In the genomic region with DNA sequence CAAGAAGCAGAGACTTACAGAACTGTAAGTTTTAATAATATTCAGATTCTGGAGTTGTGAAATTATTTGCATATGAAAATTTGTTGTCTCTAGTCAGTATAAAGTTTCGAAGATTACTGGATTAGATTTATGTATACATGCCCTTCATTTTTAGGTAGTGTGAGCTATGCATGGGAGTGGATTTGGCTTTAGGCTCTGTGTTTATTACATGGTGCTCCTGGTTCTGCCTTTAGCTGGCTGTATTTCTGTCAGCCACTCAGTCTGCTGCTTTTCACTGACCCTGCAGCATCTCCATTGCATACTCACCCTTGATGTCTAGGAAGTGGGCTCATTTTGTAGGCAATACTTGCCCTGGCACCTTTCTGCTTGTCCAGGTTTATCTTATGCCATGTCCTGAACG, we compare ENCODE assay signal across 20 cellular contexts.
A peak's percentile ranks its signal among the peaks of the same experiment; 100 is the strongest.
DNase-seq lines count a peak whose midpoint lies in the region; ATAC-seq, FAIRE-seq and TF ChIP-seq lines count a peak whose summit lies in the region.
"Had no signal": no experiment of that assay in that cellular context is flagged by ENCODE, and none has a peak within 500 bp of the region (broad histone marks: within the 10 kb centered on the region; RNA-seq: fewer than 3 reads in every experiment).

No MANE protein-coding gene starts in this region.

- no peaks in the 10 kb centered on the region for H3K27me3 Mint-ChIP-seq in stimulated activated naive CD8-positive, alpha-beta T cell treated with anti-CD3 and anti-CD28 coated beads, Interleukin-15, amount 100 ng/mL, for 72 hours
- H3K27me3 Mint-ChIP-seq: naive thymus-derived CD8-positive, alpha-beta T cell had no signal

- ATAC-seq in stimulated activated naive CD8-positive, alpha-beta T cell treated with anti-CD3 and anti-CD28 coated beads, Interleukin-15, Interleukin-2, amounts not matched to agents 100 U/mL and 50 U/mL, for 24 hours, result peak; percentile 14
- no peak for ATAC-seq in stimulated activated naive CD8-positive, alpha-beta T cell treated with anti-CD3 and anti-CD28 coated beads, Interleukin-15, amount 100 ng/mL, for 72 hours
- ATAC-seq in omental fat pad (ENCODE audit: low FRiP score), result peak; percentile 17
- ATAC-seq in HepG2, result no peak
- no peak for ATAC-seq in GM21528 (IDR thresholded peaks at IDR 0.05; ENCODE audit: low FRiP score, unreplicated experiment)
- ATAC-seq: naive thymus-derived CD8-positive, alpha-beta T cell; psoas muscle had no signal

- no peak overlapping the region for H3K27ac ChIP-seq in HepG2 (ENCODE audit: extremely low read length, insufficient read depth, low read length)
- H3K27ac ChIP-seq: psoas muscle, SJSA1, suprapubic skin had no signal

- H2AFZ ChIP-seq in HepG2 (ENCODE audit: low read length), result no peak overlapping the region

- no peak for TF ChIP-seq RAD21 in HepG2 (CRISPR knock-in tag; IDR thresholded peaks at IDR 0.05)

- H3K9me3 ChIP-seq in HepG2 (ENCODE audit: low read length), result no peaks in the 10 kb centered on the region
- H3K9me3 ChIP-seq: psoas muscle, SJSA1, suprapubic skin had no signal

- no peak for DNase-seq in stimulated activated naive CD8-positive, alpha-beta T cell treated with anti-CD3 and anti-CD28 coated beads, Interleukin-15, Interleukin-2, amounts not matched to agents 100 U/mL and 50 U/mL, for 24 hours
- DNase-seq in stimulated activated naive CD8-positive, alpha-beta T cell treated with anti-CD3 and anti-CD28 coated beads, Interleukin-15, amount 100 ng/mL, for 72 hours, result no peak
- DNase-seq in choroid plexus epithelial cell (ENCODE audit: low read depth), result no peak
- no peak for DNase-seq in omental fat pad (ENCODE audit: low spot score)
- DNase-seq in GDM1 (lab: John Stamatoyannopoulos, UW), result no peak
- no peak for DNase-seq in HepG2 (ENCODE audit: low spot score)
- DNase-seq in OCI-M1 (lab: John Stamatoyannopoulos, UW), result no peak
- DNase-seq: activated gamma-delta T cell treated with Interleukin-2 at 50 U/mL for 16 hours; anterior cingulate cortex; cerebellar nuclear complex; hippocampal formation; mammary epithelial cell; naive thymus-derived CD8-positive, alpha-beta T cell; NCI-H146; NCI-H2171 treated with DMSO at 0.1 percent for 48 hours; psoas muscle had no signal

- POLR2A ChIA-PET in HepG2 (lab: Yijun Ruan, JAX), result no interaction called here

- H3K27ac Mint-ChIP-seq in stimulated activated naive CD8-positive, alpha-beta T cell treated with anti-CD3 and anti-CD28 coated beads, Interleukin-15, amount 100 ng/mL, for 72 hours, result no peak overlapping the region

- in situ Hi-C loops in HepG2 (cut with HindIII; ENCODE audit: extremely low pct_ligation_motif_present, low pct_unique_long_range_greater_than_20kb), result no loop called here

- H3K9ac ChIP-seq in HepG2 (ENCODE audit: insufficient read depth, low read depth, low read length), result no peak overlapping the region

- FAIRE-seq in HepG2 (lab: Jason Lieb, UNC), result no peak
- FAIRE-seq: islet of Langerhans had no signal

- H3K36me3 ChIP-seq in HepG2 (replicated peaks in 1 of 2; ENCODE audit: control insufficient read depth in 1 of 2, insufficient read depth in 2 of 2, low read length in 2 of 2), result peaks cover 18 to 77% of the 10 kb centered on the region in 2 experiments

- H3K79me2 ChIP-seq in HepG2 (ENCODE audit: insufficient read depth, low read length), result no peaks in the 10 kb centered on the region

- H3K4me1 ChIP-seq in HepG2 (ENCODE audit: insufficient read depth, low read length), result no peaks in the 10 kb centered on the region
- H3K4me1 ChIP-seq: psoas muscle, SJSA1 had no signal

- no peak overlapping the region for H3K4me3 Mint-ChIP-seq in stimulated activated naive CD8-positive, alpha-beta T cell treated with anti-CD3 and anti-CD28 coated beads, Interleukin-15, amount 100 ng/mL, for 72 hours
- H3K4me3 Mint-ChIP-seq: naive thymus-derived CD8-positive, alpha-beta T cell had no signal

- H3K4me2 ChIP-seq in HepG2 (ENCODE audit: low read depth, low read length), result no peak overlapping the region

- CTCF ChIA-PET in HepG2 (lab: Yijun Ruan, JAX; ENCODE audit: low intra/inter-chr PET ratio, low total read pairs), result no interaction called here

- TF ChIP-seq POLR2A in HepG2 (IDR thresholded peaks at IDR 0.05; ENCODE audit: insufficient read depth in 1 of 2, low read depth in 2 of 2, low read length in 2 of 2), result no peak

- peak overlapping the region; percentile 0 for H3K4me3 ChIP-seq in choroid plexus epithelial cell (ENCODE audit: low read depth, low read length)
- H3K4me3 ChIP-seq in HepG2 (replicated peaks in 1 of 3; ENCODE audit: insufficient read depth in 1 of 3, low read depth in 2 of 3, low read length in 3 of 3), result no peak overlapping the region
- H3K4me3 ChIP-seq: psoas muscle, SJSA1, suprapubic skin had no signal

- 95% methylated on average over 2 of the region's 2 CpGs for WGBS in HepG2 (ENCODE audit: low lambda C conversion rate)

- no peak for TF ChIP-seq CTCF in choroid plexus epithelial cell (conservative IDR thresholded peaks at IDR 0.05; ENCODE audit: low read depth, low read length)
- TF ChIP-seq CTCF in omental fat pad (IDR thresholded peaks at IDR 0.05), result no peak
- no peak for TF ChIP-seq CTCF in HepG2 (CRISPR knock-in tag; IDR thresholded peaks at IDR 0.05)

- no TSS peak for BruUV-seq in HepG2 (replicated peaks; lab: Mats Ljungman, UMichigan)

- no peaks in the 10 kb centered on the region for H4K20me1 ChIP-seq in HepG2 (ENCODE audit: insufficient read depth, low read length)

- intact Hi-C loops in HepG2 (cut with micrococcal nuclease; ENCODE audit: unreplicated experiment), result no loop called here

- no peaks in the 10 kb centered on the region for H3K27me3 ChIP-seq in HepG2 (ENCODE audit: control insufficient read depth in 1 of 2, insufficient read depth in 2 of 2, low read length in 2 of 2)
- H3K27me3 ChIP-seq: SJSA1, suprapubic skin had no signal

- H3K4me1 Mint-ChIP-seq in stimulated activated naive CD8-positive, alpha-beta T cell treated with anti-CD3 and anti-CD28 coated beads, Interleukin-15, amount 100 ng/mL, for 72 hours, result peaks cover 28% of the 10 kb centered on the region

- no peaks in the 10 kb centered on the region for H3K9me3 Mint-ChIP-seq in stimulated activated naive CD8-positive, alpha-beta T cell treated with anti-CD3 and anti-CD28 coated beads, Interleukin-15, amount 100 ng/mL, for 72 hours
- H3K9me3 Mint-ChIP-seq: naive thymus-derived CD8-positive, alpha-beta T cell had no signal

- TF ChIP-seq EP300 in HepG2 (IDR thresholded peaks at IDR 0.05; ENCODE audit: low read depth in 2 of 2, low read length in 2 of 2) (no peak), HepG2 (CRISPR knock-in tag; IDR thresholded peaks at IDR 0.05; ENCODE audit: borderline replicate concordance) (no peak)

TF ChIP-seq in HepG2, 621 proteins besides CTCF, POLR2A, EP300 and RAD21 (continues in another document):
- TF ChIP-seq ATF1 (CRISPR knock-in tag; IDR thresholded peaks at IDR 0.05), result no peak
- TF ChIP-seq ZNF253 (CRISPR knock-in tag; IDR thresholded peaks at IDR 0.05; ENCODE audit: borderline replicate concordance), result no peak
- TF ChIP-seq LCORL (IDR thresholded peaks at IDR 0.05), result no peak
- TF ChIP-seq LCORL (CRISPR knock-in tag; IDR thresholded peaks at IDR 0.05), result no peak
- no peak for TF ChIP-seq RBFOX2 (IDR thresholded peaks at IDR 0.05; ENCODE audit: low read depth, low read length)
- no peak for TF ChIP-seq PPARG (CRISPR knock-in tag; conservative IDR thresholded peaks at IDR 0.05)
- no peak for TF ChIP-seq FOXP1 (IDR thresholded peaks at IDR 0.05)
- no peak for TF ChIP-seq FOXP1 (CRISPR knock-in tag; IDR thresholded peaks at IDR 0.05)
- no peak for TF ChIP-seq CHD4 (IDR thresholded peaks at IDR 0.05; ENCODE audit: borderline replicate concordance, low read length)
- TF ChIP-seq, protein P1, sequence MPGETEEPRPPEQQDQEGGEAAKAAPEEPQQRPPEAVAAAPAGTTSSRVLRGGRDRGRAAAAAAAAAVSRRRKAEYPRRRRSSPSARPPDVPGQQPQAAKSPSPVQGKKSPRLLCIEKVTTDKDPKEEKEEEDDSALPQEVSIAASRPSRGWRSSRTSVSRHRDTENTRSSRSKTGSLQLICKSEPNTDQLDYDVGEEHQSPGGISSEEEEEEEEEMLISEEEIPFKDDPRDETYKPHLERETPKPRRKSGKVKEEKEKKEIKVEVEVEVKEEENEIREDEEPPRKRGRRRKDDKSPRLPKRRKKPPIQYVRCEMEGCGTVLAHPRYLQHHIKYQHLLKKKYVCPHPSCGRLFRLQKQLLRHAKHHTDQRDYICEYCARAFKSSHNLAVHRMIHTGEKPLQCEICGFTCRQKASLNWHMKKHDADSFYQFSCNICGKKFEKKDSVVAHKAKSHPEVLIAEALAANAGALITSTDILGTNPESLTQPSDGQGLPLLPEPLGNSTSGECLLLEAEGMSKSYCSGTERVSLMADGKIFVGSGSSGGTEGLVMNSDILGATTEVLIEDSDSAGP (CRISPR knock-in tag; IDR thresholded peaks at IDR 0.05; ENCODE audit: borderline replicate concordance), result no peak
- TF ChIP-seq ZNF225 (CRISPR knock-in tag; IDR thresholded peaks at IDR 0.05), result no peak
- TF ChIP-seq GLI4 (CRISPR knock-in tag; IDR thresholded peaks at IDR 0.05; ENCODE audit: borderline replicate concordance), result no peak
- no peak for TF ChIP-seq POLR2AphosphoS2 (IDR thresholded peaks at IDR 0.05; ENCODE audit: low read depth, low read length)
- TF ChIP-seq ZSCAN29 (CRISPR knock-in tag; conservative IDR thresholded peaks at IDR 0.05), result no peak
- no peak for TF ChIP-seq ZBTB21 (CRISPR knock-in tag; IDR thresholded peaks at IDR 0.05)
- no peak for TF ChIP-seq CERS6 (CRISPR knock-in tag; IDR thresholded peaks at IDR 0.05)
- TF ChIP-seq ZNF17 (CRISPR knock-in tag; IDR thresholded peaks at IDR 0.05), result no peak
- TF ChIP-seq KDM5A (IDR thresholded peaks at IDR 0.05; ENCODE audit: borderline replicate concordance, low read length), result no peak
- TF ChIP-seq ONECUT2 (CRISPR knock-in tag; IDR thresholded peaks at IDR 0.05), result no peak
- no peak for TF ChIP-seq RFX1 (IDR thresholded peaks at IDR 0.05)

Comparison
In these comparisons a context has a peak if more than half of its experiments do, and no peak if none do; other contexts are left out.
1. ATAC-seq: peak in stimulated activated naive CD8-positive, alpha-beta T cell treated with anti-CD3 and anti-CD28 coated beads, Interleukin-15, Interleukin-2, amounts not matched to agents 100 U/mL and 50 U/mL, for 24 hours (single experiment) and omental fat pad (single experiment); none in stimulated activated naive CD8-positive, alpha-beta T cell treated with anti-CD3 and anti-CD28 coated beads, Interleukin-15, amount 100 ng/mL, for 72 hours (single experiment), HepG2 (single experiment) and GM21528 (single experiment).